8 cellular contexts compared by ENCODE assay signal in genomic region chr1:155745284-155746228, GRCh38. TPM values are rescaled to one million over a fixed set of nuclear protein-coding genes. Genes with fewer than 3 reads are reported as not detected.
A peak's percentile ranks its signal among the peaks of the same experiment; 100 is the strongest.
DNase-seq lines count a peak whose midpoint lies in the region; ATAC-seq, FAIRE-seq and TF ChIP-seq lines count a peak whose summit lies in the region.
"Not testable (repeated sequence)": the region's sequence is repeated elsewhere in the genome, so short reads cannot be mapped to it uniquely, and the experiment has no call there.

No MANE protein-coding gene starts in this region.

- not testable (repeated sequence) for H4K20me1 ChIP-seq in mammary epithelial cell (ENCODE audit: insufficient read depth, low read length)

- peak overlapping the region; percentile 66 for H3K4me3 ChIP-seq in AG04449 (ENCODE audit: low read depth, low read length)
- peak overlapping the region; percentile 72 to 94 (median 75) for H3K4me3 ChIP-seq in mammary epithelial cell (replicated peaks in 1 of 3; ENCODE audit: insufficient read depth in 1 of 3, low read depth in 2 of 3, low read length in 3 of 3)
- peak overlapping the region; percentile 49 to 55 for H3K4me3 ChIP-seq in small intestine (ENCODE audit: low read depth in 1 of 2, low read length in 2 of 2)

- not testable (repeated sequence) for TF ChIP-seq CTCF in AG04449 (IDR thresholded peaks at IDR 0.05; ENCODE audit: insufficient read depth, low read length, missing control alignments); VCaP (conservative IDR thresholded peaks at IDR 0.05); mammary epithelial cell (conservative IDR thresholded peaks at IDR 0.05 in 1 of 2, IDR thresholded peaks at IDR 0.05 in 1 of 2; ENCODE audit: extremely low read depth in 1 of 2, insufficient read depth in 1 of 2, low read depth in 1 of 2, low read length in 2 of 2)

- H3K4me1 ChIP-seq in mammary epithelial cell (ENCODE audit: insufficient read depth, low read length); small intestine (ENCODE audit: control insufficient read depth in 2 of 2, insufficient read depth in 1 of 2, low read depth in 1 of 2, low read length in 1 of 2): not testable (repeated sequence)

- dilution Hi-C loops in mammary epithelial cell (cut with HindIII; ENCODE audit: low sequenced_read_pairs) = not testable (repeated sequence)

- H3K4me2 ChIP-seq in mammary epithelial cell (ENCODE audit: insufficient read depth, low read depth, low read length) = peak overlapping the region; percentile 89

- intact Hi-C loops in mammary epithelial cell (cut with micrococcal nuclease) = not testable (repeated sequence)

- in situ Hi-C loops in mammary epithelial cell (cut with MboI; ENCODE audit: low sequenced_read_pairs in 2 of 2) = not testable (repeated sequence)

- POLR2A ChIA-PET in AG04449 (lab: Yijun Ruan, JAX) = not testable (repeated sequence)

- not testable (repeated sequence) for BruUV-seq in mammary epithelial cell (replicated peaks; lab: Mats Ljungman, UMichigan)

- not testable (repeated sequence) for H3K9me3 ChIP-seq in mammary epithelial cell (replicated peaks; ENCODE audit: insufficient read depth, low read length); small intestine (ENCODE audit: control insufficient read depth, low read depth)

- not testable (repeated sequence) for H3K27me3 ChIP-seq in mammary epithelial cell (ENCODE audit: insufficient read depth, low read length); small intestine (ENCODE audit: control insufficient read depth in 2 of 2, insufficient read depth in 2 of 2, low read length in 2 of 2)

- 3% methylated on average over 19 of the region's 77 CpGs for WGBS in mammary epithelial cell (ENCODE audit: low coverage, missing lambda C conversion rate)
- 0% methylated on average over 32 to 48 of the region's 77 CpGs for WGBS in small intestine, 3 donors

- not testable (repeated sequence) for H3K36me3 ChIP-seq in mammary epithelial cell (ENCODE audit: insufficient read depth, low read length); small intestine (ENCODE audit: control insufficient read depth in 2 of 2, insufficient read depth in 2 of 2, low read length in 2 of 2)

- peak overlapping the region; percentile 76 for H3K9ac ChIP-seq in mammary epithelial cell (ENCODE audit: insufficient read depth, low read length)

- peak; percentile 84 for ATAC-seq in GM18873 (IDR thresholded peaks at IDR 0.05; ENCODE audit: low FRiP score, unreplicated experiment)
- peak; percentile 89 for ATAC-seq in HG03135 (IDR thresholded peaks at IDR 0.05; ENCODE audit: unreplicated experiment)

- DNase-seq in AG04449 (ENCODE audit: low read depth, low spot score) = peak; percentile 91
- DNase-seq in NCI-H2196 (lab: John Stamatoyannopoulos, UW; ENCODE audit: unreplicated experiment) = peak; percentile 93
- peak; percentile 97 for DNase-seq in mammary epithelial cell
- DNase-seq in iPS-NIHi11 (ENCODE audit: low spot score) = peak; percentile 83
- DNase-seq in small intestine = peak; percentile 95

- H3K79me2 ChIP-seq in mammary epithelial cell (ENCODE audit: insufficient read depth, low read length) = not testable (repeated sequence)

- H2AFZ ChIP-seq in mammary epithelial cell (ENCODE audit: low read depth, low read length) = peak overlapping the region; percentile 93

- FAIRE-seq in small intestine (lab: Jason Lieb, UNC) = not testable (repeated sequence)

- CTCF ChIA-PET in AG04449 (lab: Yijun Ruan, JAX) = interaction anchor here (2.4 kb wide), 1 partner anchor 16 kb away, joined by 9 read pairs; no protein-coding TSS in a partner anchor
- CTCF ChIA-PET in mammary epithelial cell (lab: Charles Lee; ENCODE audit: low non-redundant PET) = not testable (repeated sequence)

- H3K27ac ChIP-seq in VCaP = peak overlapping the region; percentile 81
- H3K27ac ChIP-seq in mammary epithelial cell (ENCODE audit: insufficient read depth, low read depth, low read length) = peak overlapping the region; percentile 55
- H3K27ac ChIP-seq in small intestine (ENCODE audit: low read depth in 1 of 2, low read length in 1 of 2) = peak overlapping the region; percentile 61 to 85

RNA-seq across cellular contexts. Expression of gene DAP3, which starts 56.7 kb away (rescaled TPM):
- total RNA-seq in mammary epithelial cell = 100 to 1,000 TPM in 1 of 2 donors, 10 to 100 TPM in 1; 93.9 to 132 TPM
- polyA plus RNA-seq in mammary epithelial cell = 129 TPM
- 63.7 TPM for polyA minus RNA-seq in mammary epithelial cell
- 10 to 100 TPM; 88.3 to 97.8 (median 94.6) TPM for polyA plus RNA-seq in small intestine

RNA-seq across cellular contexts. Expression of gene YY1AP1, which starts 57.0 kb away (rescaled TPM):
- total RNA-seq in mammary epithelial cell = 10 to 100 TPM; 40.2 to 46.8 TPM
- polyA plus RNA-seq in mammary epithelial cell = 61.3 TPM
- 65.2 TPM for polyA minus RNA-seq in mammary epithelial cell
- polyA plus RNA-seq in small intestine = 10 to 100 TPM; 29.4 to 35.8 (median 34.6) TPM

Comparison
In these comparisons a context has a peak if more than half of its experiments do, and no peak if none do; other contexts are left out.
1. Peak in every context shown above with its lines: DNase-seq, ATAC-seq, H3K4me3 ChIP-seq and H3K27ac ChIP-seq.